1 cellular context compared by ENCODE assay signal in the genomic region with DNA sequence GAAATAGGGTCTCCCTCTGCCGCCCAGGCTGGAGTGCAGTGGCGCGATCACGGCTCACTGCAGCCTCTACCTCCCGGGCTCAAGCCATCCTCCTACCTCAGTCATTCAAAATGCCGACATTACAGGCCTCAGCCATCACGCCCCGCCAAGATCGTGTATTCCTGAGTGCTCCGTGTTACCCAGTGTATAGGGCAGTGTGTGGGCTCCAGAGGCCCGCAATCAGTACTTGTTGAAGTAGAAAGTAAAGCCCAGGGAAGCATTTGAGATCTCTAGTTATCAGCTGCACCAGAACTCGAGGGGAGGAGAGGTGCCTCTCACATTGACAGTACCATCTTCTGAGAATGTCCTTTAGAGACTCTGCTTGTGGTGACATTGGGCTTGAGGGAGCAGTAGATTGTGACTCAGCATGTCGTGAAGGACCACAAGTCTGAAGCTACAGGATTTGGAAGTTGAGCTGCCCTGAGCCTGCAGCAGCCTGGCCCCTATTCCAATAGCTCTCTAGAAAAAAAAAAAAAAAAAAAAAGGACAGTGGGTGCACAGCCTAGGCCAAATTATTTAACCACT.
TF ChIP-seq lines count a peak whose summit lies in the region.

No MANE protein-coding gene starts in this region.

TF ChIP-seq in K562, 482 proteins besides CTCF, POLR2A, EP300 and RAD21 (continued from another document and continues in another):
- TF ChIP-seq, protein P1, sequence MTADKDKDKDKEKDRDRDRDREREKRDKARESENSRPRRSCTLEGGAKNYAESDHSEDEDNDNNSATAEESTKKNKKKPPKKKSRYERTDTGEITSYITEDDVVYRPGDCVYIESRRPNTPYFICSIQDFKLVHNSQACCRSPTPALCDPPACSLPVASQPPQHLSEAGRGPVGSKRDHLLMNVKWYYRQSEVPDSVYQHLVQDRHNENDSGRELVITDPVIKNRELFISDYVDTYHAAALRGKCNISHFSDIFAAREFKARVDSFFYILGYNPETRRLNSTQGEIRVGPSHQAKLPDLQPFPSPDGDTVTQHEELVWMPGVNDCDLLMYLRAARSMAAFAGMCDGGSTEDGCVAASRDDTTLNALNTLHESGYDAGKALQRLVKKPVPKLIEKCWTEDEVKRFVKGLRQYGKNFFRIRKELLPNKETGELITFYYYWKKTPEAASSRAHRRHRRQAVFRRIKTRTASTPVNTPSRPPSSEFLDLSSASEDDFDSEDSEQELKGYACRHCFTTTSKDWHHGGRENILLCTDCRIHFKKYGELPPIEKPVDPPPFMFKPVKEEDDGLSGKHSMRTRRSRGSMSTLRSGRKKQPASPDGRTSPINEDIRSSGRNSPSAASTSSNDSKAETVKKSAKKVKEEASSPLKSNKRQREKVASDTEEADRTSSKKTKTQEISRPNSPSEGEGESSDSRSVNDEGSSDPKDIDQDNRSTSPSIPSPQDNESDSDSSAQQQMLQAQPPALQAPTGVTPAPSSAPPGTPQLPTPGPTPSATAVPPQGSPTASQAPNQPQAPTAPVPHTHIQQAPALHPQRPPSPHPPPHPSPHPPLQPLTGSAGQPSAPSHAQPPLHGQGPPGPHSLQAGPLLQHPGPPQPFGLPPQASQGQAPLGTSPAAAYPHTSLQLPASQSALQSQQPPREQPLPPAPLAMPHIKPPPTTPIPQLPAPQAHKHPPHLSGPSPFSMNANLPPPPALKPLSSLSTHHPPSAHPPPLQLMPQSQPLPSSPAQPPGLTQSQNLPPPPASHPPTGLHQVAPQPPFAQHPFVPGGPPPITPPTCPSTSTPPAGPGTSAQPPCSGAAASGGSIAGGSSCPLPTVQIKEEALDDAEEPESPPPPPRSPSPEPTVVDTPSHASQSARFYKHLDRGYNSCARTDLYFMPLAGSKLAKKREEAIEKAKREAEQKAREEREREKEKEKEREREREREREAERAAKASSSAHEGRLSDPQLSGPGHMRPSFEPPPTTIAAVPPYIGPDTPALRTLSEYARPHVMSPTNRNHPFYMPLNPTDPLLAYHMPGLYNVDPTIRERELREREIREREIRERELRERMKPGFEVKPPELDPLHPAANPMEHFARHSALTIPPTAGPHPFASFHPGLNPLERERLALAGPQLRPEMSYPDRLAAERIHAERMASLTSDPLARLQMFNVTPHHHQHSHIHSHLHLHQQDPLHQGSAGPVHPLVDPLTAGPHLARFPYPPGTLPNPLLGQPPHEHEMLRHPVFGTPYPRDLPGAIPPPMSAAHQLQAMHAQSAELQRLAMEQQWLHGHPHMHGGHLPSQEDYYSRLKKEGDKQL (CRISPR knock-in tag; IDR thresholded peaks at IDR 0.05; ENCODE audit: borderline replicate concordance) = no peak
- TF ChIP-seq ZNF408 (CRISPR knock-in tag; IDR thresholded peaks at IDR 0.05; ENCODE audit: low read depth) (no peak), C11orf30 (IDR thresholded peaks at IDR 0.05; ENCODE audit: low read depth) (peak; percentile 94), SIN3A (IDR thresholded peaks at IDR 0.05; ENCODE audit: borderline replicate concordance in 2 of 2, control insufficient read depth in 1 of 2, low read depth in 2 of 2, low read length in 2 of 2) (0 out of 4 replicates have a peak, but pooled peaks of 1 of the 2 experiments have one; percentile 23), L3MBTL2 (IDR thresholded peaks at IDR 0.05) (peak; percentile 47; the same call in 1 of the 2 replicates), ZBTB8A (IDR thresholded peaks at IDR 0.05; ENCODE audit: partially characterized antibody) (no peak), NCOR1 (IDR thresholded peaks at IDR 0.05) (peak; percentile 88), SMARCE1 (IDR thresholded peaks at IDR 0.05) (peak; percentile 84), PHB (CRISPR knock-in tag; IDR thresholded peaks at IDR 0.05) (no peak), RCOR1 (IDR thresholded peaks at IDR 0.05; ENCODE audit: borderline replicate concordance in 1 of 2, low read depth in 2 of 2, low read length in 2 of 2) (peak; percentile 94 to 98), NUFIP1 (IDR thresholded peaks at IDR 0.05; ENCODE audit: partially characterized antibody) (no peak), ESRRA (IDR thresholded peaks at IDR 0.05; ENCODE audit: borderline replicate concordance, low read depth) (peak; percentile 83; the same call in 1 of the 2 replicates), ZNF23 (CRISPR knock-in tag; IDR thresholded peaks at IDR 0.05) (no peak), NBN (IDR thresholded peaks at IDR 0.05; ENCODE audit: low read depth) (peak; percentile 68; the same call in 1 of the 2 replicates), CHD4 (IDR thresholded peaks at IDR 0.05; ENCODE audit: insufficient read depth, insufficient replicate concordance, low read depth, low read length, poor library complexity, severe bottlenecking) (no peak), TEAD4 (IDR thresholded peaks at IDR 0.05; ENCODE audit: low read length) (peak; percentile 93), TEAD4 (CRISPR knock-in tag; IDR thresholded peaks at IDR 0.05; ENCODE audit: borderline replicate concordance) (no peak), CC2D1A (IDR thresholded peaks at IDR 0.05) (peak; percentile 9; the same call in 1 of the 2 replicates), JUND (IDR thresholded peaks at IDR 0.05; ENCODE audit: borderline replicate concordance, low read depth, low read length) (peak; percentile 74), JUND (tag; IDR thresholded peaks at IDR 0.05; ENCODE audit: borderline replicate concordance, low read depth, low read length) (peak; percentile 79; the same call in 1 of the 3 replicates), SREBF2 (CRISPR knock-in tag; IDR thresholded peaks at IDR 0.05) (no peak), STAT5B (CRISPR knock-in tag; IDR thresholded peaks at IDR 0.05) (no peak), ZNF695 (CRISPR knock-in tag; IDR thresholded peaks at IDR 0.05) (no peak), MYNN (IDR thresholded peaks at IDR 0.05) (peak; percentile 85), MYNN (CRISPR knock-in tag; IDR thresholded peaks at IDR 0.05) (no peak), ERF (CRISPR knock-in tag; IDR thresholded peaks at IDR 0.05) (no peak), ARID1B (IDR thresholded peaks at IDR 0.05) (peak; percentile 93), OTX1 (CRISPR knock-in tag; IDR thresholded peaks at IDR 0.05) (no peak), IFI16 (CRISPR knock-in tag; IDR thresholded peaks at IDR 0.05) (no peak), SMAD4 (CRISPR knock-in tag; conservative IDR thresholded peaks at IDR 0.05) (peak; percentile 75), MAFK (IDR thresholded peaks at IDR 0.05; ENCODE audit: low read length) (peak; percentile 90), SOX6 (IDR thresholded peaks at IDR 0.05) (peak; percentile 64), RUNX1 (IDR thresholded peaks at IDR 0.05; ENCODE audit: low read depth) (0 out of 2 replicates have a peak, but pooled peaks have one; percentile 28)
- TF ChIP-seq, protein P2, sequence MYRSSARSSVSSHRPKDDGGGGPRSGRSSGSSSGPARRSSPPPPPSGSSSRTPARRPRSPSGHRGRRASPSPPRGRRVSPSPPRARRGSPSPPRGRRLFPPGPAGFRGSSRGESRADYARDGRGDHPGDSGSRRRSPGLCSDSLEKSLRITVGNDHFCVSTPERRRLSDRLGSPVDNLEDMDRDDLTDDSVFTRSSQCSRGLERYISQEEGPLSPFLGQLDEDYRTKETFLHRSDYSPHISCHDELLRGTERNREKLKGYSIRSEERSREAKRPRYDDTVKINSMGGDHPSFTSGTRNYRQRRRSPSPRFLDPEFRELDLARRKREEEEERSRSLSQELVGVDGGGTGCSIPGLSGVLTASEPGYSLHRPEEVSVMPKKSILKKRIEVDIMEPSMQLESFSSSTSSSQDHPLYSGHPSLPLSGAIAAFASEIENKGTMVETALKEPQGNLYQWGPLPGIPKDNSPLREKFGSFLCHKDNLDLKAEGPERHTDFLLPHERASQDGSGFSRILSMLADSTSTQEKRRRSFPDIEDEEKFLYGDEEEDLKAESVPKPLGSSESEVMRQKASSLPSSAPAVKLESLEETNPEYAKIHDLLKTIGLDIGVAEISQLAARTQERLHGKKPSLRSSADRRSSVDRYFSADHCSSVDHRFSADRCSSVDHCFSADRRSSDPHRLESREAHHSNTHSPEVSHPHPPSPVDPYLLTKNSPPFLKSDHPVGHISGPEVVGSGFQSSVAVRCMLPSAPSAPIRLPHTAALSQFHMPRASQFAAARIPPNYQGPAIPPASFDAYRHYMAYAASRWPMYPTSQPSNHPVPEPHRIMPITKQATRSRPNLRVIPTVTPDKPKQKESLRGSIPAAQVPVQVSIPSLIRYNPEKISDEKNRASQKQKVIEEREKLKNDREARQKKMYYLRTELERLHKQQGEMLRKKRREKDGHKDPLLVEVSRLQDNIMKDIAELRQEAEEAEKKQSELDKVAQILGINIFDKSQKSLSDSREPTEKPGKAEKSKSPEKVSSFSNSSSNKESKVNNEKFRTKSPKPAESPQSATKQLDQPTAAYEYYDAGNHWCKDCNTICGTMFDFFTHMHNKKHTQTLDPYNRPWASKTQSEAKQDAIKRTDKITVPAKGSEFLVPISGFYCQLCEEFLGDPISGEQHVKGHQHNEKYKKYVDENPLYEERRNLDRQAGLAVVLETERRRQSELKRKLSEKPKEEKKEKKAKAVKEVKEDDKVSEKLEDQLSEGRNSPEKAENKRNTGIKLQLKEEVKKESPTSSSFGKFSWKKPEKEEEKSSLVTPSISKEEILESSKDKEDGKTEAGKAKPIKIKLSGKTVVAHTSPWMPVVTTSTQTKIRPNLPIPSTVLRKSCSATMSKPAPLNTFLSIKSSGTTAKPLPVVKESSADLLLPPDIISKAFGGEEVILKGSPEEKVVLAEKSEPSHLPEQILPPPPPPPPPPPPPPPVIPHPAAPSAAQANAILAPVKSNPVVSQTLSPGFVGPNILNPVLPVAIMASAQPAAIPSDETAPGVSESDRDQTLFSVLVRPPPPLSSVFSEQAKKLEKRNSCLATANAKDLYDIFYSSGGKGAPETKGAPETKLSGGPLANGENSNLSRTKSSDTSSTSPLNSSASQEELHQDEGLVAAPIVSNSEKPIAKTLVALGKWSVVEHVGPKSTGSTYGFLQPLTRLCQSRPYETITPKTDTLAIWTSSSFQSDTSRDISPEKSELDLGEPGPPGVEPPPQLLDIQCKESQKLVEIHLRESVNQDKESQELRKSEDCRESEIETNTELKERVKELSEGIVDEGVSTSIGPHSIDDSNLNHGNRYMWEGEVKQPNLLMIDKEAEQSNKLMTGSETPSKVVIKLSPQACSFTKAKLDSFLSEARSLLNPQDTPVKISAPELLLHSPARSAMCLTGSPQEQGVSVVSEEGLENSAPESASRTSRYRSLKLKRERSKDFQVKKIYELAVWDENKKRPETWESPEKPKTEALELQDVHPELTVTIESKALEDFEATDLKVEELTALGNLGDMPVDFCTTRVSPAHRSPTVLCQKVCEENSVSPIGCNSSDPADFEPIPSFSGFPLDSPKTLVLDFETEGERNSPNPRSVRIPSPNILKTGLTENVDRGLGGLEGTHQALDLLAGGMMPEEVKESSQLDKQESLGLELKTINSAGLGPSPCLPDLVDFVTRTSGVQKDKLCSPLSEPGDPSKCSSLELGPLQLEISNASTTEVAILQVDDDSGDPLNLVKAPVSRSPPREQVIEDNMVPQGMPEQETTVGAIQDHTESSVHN (IDR thresholded peaks at IDR 0.05; ENCODE audit: borderline replicate concordance in 1 of 2, low read depth in 1 of 2) = no peak
- TF ChIP-seq, protein P3, sequence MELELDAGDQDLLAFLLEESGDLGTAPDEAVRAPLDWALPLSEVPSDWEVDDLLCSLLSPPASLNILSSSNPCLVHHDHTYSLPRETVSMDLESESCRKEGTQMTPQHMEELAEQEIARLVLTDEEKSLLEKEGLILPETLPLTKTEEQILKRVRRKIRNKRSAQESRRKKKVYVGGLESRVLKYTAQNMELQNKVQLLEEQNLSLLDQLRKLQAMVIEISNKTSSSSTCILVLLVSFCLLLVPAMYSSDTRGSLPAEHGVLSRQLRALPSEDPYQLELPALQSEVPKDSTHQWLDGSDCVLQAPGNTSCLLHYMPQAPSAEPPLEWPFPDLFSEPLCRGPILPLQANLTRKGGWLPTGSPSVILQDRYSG (tag; conservative IDR thresholded peaks at IDR 0.05; ENCODE audit: low read depth) = no peak
- TF ChIP-seq, protein P4, sequence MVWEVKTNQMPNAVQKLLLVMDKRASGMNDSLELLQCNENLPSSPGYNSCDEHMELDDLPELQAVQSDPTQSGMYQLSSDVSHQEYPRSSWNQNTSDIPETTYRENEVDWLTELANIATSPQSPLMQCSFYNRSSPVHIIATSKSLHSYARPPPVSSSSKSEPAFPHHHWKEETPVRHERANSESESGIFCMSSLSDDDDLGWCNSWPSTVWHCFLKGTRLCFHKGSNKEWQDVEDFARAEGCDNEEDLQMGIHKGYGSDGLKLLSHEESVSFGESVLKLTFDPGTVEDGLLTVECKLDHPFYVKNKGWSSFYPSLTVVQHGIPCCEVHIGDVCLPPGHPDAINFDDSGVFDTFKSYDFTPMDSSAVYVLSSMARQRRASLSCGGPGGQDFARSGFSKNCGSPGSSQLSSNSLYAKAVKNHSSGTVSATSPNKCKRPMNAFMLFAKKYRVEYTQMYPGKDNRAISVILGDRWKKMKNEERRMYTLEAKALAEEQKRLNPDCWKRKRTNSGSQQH (CRISPR knock-in tag; IDR thresholded peaks at IDR 0.05) = no peak
- TF ChIP-seq, protein P5, sequence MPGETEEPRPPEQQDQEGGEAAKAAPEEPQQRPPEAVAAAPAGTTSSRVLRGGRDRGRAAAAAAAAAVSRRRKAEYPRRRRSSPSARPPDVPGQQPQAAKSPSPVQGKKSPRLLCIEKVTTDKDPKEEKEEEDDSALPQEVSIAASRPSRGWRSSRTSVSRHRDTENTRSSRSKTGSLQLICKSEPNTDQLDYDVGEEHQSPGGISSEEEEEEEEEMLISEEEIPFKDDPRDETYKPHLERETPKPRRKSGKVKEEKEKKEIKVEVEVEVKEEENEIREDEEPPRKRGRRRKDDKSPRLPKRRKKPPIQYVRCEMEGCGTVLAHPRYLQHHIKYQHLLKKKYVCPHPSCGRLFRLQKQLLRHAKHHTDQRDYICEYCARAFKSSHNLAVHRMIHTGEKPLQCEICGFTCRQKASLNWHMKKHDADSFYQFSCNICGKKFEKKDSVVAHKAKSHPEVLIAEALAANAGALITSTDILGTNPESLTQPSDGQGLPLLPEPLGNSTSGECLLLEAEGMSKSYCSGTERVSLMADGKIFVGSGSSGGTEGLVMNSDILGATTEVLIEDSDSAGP (CRISPR knock-in tag; IDR thresholded peaks at IDR 0.05) = no peak
- TF ChIP-seq, protein P6, sequence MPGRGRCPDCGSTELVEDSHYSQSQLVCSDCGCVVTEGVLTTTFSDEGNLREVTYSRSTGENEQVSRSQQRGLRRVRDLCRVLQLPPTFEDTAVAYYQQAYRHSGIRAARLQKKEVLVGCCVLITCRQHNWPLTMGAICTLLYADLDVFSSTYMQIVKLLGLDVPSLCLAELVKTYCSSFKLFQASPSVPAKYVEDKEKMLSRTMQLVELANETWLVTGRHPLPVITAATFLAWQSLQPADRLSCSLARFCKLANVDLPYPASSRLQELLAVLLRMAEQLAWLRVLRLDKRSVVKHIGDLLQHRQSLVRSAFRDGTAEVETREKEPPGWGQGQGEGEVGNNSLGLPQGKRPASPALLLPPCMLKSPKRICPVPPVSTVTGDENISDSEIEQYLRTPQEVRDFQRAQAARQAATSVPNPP (IDR thresholded peaks at IDR 0.05; ENCODE audit: borderline replicate concordance, insufficient read depth, insufficient read length) = no peak
- TF ChIP-seq, protein P7, sequence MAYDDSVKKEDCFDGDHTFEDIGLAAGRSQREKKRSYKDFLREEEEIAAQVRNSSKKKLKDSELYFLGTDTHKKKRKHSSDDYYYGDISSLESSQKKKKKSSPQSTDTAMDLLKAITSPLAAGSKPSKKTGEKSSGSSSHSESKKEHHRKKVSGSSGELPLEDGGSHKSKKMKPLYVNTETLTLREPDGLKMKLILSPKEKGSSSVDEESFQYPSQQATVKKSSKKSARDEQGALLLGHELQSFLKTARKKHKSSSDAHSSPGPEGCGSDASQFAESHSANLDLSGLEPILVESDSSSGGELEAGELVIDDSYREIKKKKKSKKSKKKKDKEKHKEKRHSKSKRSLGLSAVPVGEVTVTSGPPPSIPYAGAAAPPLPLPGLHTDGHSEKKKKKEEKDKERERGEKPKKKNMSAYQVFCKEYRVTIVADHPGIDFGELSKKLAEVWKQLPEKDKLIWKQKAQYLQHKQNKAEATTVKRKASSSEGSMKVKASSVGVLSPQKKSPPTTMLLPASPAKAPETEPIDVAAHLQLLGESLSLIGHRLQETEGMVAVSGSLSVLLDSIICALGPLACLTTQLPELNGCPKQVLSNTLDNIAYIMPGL (CRISPR knock-in tag; IDR thresholded peaks at IDR 0.05) = no peak
